Comparison of ENCODE assay signal across 20 cellular contexts in genomic region chr22:20959578-20960461, GRCh38. TPM values are rescaled to one million over a fixed set of nuclear protein-coding genes. Genes with fewer than 3 reads are reported as not detected.
DNase-seq lines count a peak whose midpoint lies in the region; ATAC-seq, FAIRE-seq and TF ChIP-seq lines count a peak whose summit lies in the region.
"Had no signal": no experiment of that assay in that cellular context is flagged by ENCODE, and none has a peak within 500 bp of the region (broad histone marks: within the 10 kb centered on the region; RNA-seq: fewer than 3 reads in every experiment).

No MANE protein-coding gene starts in this region.

- no peak for TF ChIP-seq CTCF in left ventricle myocardium inferior (IDR thresholded peaks at IDR 0.05; ENCODE audit: borderline replicate concordance)
- TF ChIP-seq CTCF in K562 (IDR thresholded peaks at IDR 0.05 in 2 of 3, conservative IDR thresholded peaks at IDR 0.05 in 1 of 3; ENCODE audit: insufficient read depth in 2 of 3, low read depth in 1 of 3, low read length in 3 of 3) = no peak
- TF ChIP-seq CTCF in neural progenitor cell (IDR thresholded peaks at IDR 0.05) = no peak

- H3K79me2 ChIP-seq in K562 (ENCODE audit: control insufficient read depth, insufficient read depth, low read length) (no peaks in the 10 kb centered on the region), neural progenitor cell (ENCODE audit: low read depth) (no peaks in the 10 kb centered on the region)

- H3F3A ChIP-seq in neural progenitor cell (ENCODE audit: low read depth) = peaks cover 30% of the 10 kb centered on the region

- H4K20me1 ChIP-seq in K562 (replicated peaks; ENCODE audit: control insufficient read depth, insufficient read depth, low read length) (peaks cover 31% of the 10 kb centered on the region; the same call in 1 of the 2 replicates), neural progenitor cell (ENCODE audit: low read depth) (peaks cover 32% of the 10 kb centered on the region)

- H3K27me3 ChIP-seq in left ventricle myocardium inferior (ENCODE audit: low read depth) (peaks cover 31% of the 10 kb centered on the region), K562 (ENCODE audit: control insufficient read depth in 2 of 2, insufficient read depth in 2 of 2, low read length in 2 of 2) (peaks cover 5 to 24% of the 10 kb centered on the region in 2 experiments; a peak in 3 of 5 replicates), neural progenitor cell (peaks cover 60% of the 10 kb centered on the region)

- H3K36me3 ChIP-seq in left ventricle myocardium inferior (no peaks in the 10 kb centered on the region), K562 (ENCODE audit: control insufficient read depth, insufficient read depth, low read length) (no peaks in the 10 kb centered on the region), neural progenitor cell (no peaks in the 10 kb centered on the region)

- peak overlapping the region; percentile 4 for H3K27ac Mint-ChIP-seq in neural progenitor cell

- H3K9me1 ChIP-seq in K562 (ENCODE audit: control insufficient read depth, insufficient read depth, low read length) = no peaks in the 10 kb centered on the region

- H3K4me1 ChIP-seq in left ventricle myocardium inferior = peaks cover 25% of the 10 kb centered on the region
- H3K4me1 ChIP-seq in K562 (replicated peaks in 1 of 2; ENCODE audit: control insufficient read depth in 2 of 2, insufficient read depth in 2 of 2, low read length in 2 of 2) = peaks cover 0 to 30% of the 10 kb centered on the region in 2 experiments; a peak in 2 of 5 replicates
- H3K4me1 ChIP-seq in neural progenitor cell = peaks cover 6% of the 10 kb centered on the region

- no peak for FAIRE-seq in K562 (lab: Jason Lieb, UNC)
- FAIRE-seq: A204.1, G401.6, H1 had no signal

- TF ChIP-seq EP300 in K562 (IDR thresholded peaks at IDR 0.05; ENCODE audit: low read length) = no peak

- CTCF ChIA-PET in K562 (lab: Yijun Ruan, JAX; ENCODE audit: low intra/inter-chr PET ratio) = no interaction called here

- H3K9ac ChIP-seq in K562 (ENCODE audit: insufficient read depth in 1 of 2, low read depth in 2 of 2, low read length in 2 of 2) = no peak overlapping the region; a peak in 1 of 4 replicates
- no peak overlapping the region for H3K9ac ChIP-seq in neural progenitor cell

- H2AFZ ChIP-seq in K562 (ENCODE audit: low read depth, low read length) = no peak overlapping the region
- H2AFZ ChIP-seq in neural progenitor cell (replicated peaks) = no peak overlapping the region

- WGBS in K562 (ENCODE audit: insufficient coverage, low coverage, missing lambda C conversion rate) = 59% methylated on average over 20 of the region's 20 CpGs

- H3K36me3 Mint-ChIP-seq in neural progenitor cell = no peaks in the 10 kb centered on the region

- intact Hi-C loops in Right ventricle myocardium superior (cut with DNase I) = no loop called here
- intact Hi-C loops in left ventricle myocardium inferior (cut with micrococcal nuclease) = no loop called here
- intact Hi-C loops in K562 (cut with micrococcal nuclease) = loop anchor here (5.0 kb wide), 5 partner anchors 62 to 183 kb away; partner anchors contain the start of gene LRRC74B

- H3K27ac ChIP-seq in left ventricle myocardium inferior (replicated peaks) (no peak overlapping the region), K562 (ENCODE audit: extremely low read depth, low read depth, low read length) (no peak overlapping the region), neural progenitor cell (no peak overlapping the region)
- H3K27ac ChIP-seq: C4-2B, SK-N-MC had no signal

- H3K9me3 ChIP-seq in left ventricle myocardium inferior (replicated peaks) (no peaks in the 10 kb centered on the region), K562 (replicated peaks; ENCODE audit: control insufficient read depth, insufficient read depth, low read depth, low read length) (no peaks in the 10 kb centered on the region), neural progenitor cell (ENCODE audit: low read depth) (no peaks in the 10 kb centered on the region)

- ATAC-seq in Right ventricle myocardium superior (ENCODE audit: poor library complexity) = no peak
- no peak for ATAC-seq in K562
- no peak for ATAC-seq in HG03565 (IDR thresholded peaks at IDR 0.05; ENCODE audit: unreplicated experiment)

- H3K4me1 Mint-ChIP-seq in neural progenitor cell = peaks cover 22% of the 10 kb centered on the region

- peak; percentile 7 for DNase-seq in Right ventricle myocardium superior
- no peak for DNase-seq in left ventricle myocardium inferior
- DNase-seq in K562 (ENCODE audit: extremely low read depth in 1 of 4, low spot score in 3 of 4) = no peak
- no peak for DNase-seq in neural progenitor cell (ENCODE audit: low spot score)
- no peak for DNase-seq in CD1c-positive myeloid dendritic cell (ENCODE audit: extremely low spot score)
- DNase-seq in HK-2 (ENCODE audit: unreplicated experiment) = no peak
- DNase-seq: KG1, NCI-H1092, NCI-H1436 treated with DMSO at 0.1 percent for 48 hours, NCI-H2029 treated with DMSO at 0.1 percent for 48 hours, NCI-H226, NCI-H510A treated with DMSO at 0.1 percent for 48 hours, SHP77, SW 1271 had no signal

- H3K4me2 ChIP-seq in K562 (ENCODE audit: insufficient read depth, low read length) (no peak overlapping the region), neural progenitor cell (no peak overlapping the region)

- peak in 1 of 2 experiments; percentile 16; a peak in 2 of 4 replicates for TF ChIP-seq RAD21 in K562 (CRISPR knock-in tag; conservative IDR thresholded peaks at IDR 0.05 in 1 of 2, IDR thresholded peaks at IDR 0.05 in 1 of 2)

- peak overlapping the region; percentile 70 for H3K4me3 Mint-ChIP-seq in neural progenitor cell

- TF ChIP-seq POLR2A in K562 (conservative IDR thresholded peaks at IDR 0.05) = no peak

- no peaks in the 10 kb centered on the region for H3K9me3 Mint-ChIP-seq in neural progenitor cell

- H3K4me3 ChIP-seq in left ventricle myocardium inferior = no peak overlapping the region
- no peak overlapping the region for H3K4me3 ChIP-seq in K562
- no peak overlapping the region for H3K4me3 ChIP-seq in neural progenitor cell
- H3K4me3 ChIP-seq: SK-N-MC had no signal

- no TSS peak for BruUV-seq in K562 (replicated peaks; lab: Mats Ljungman, UMichigan)

- POLR2A ChIA-PET in K562 (lab: Yijun Ruan, JAX) = interaction anchor here (0.6 to 64.4 kb wide), 14 partner anchors 7 to 1000 kb away, joined by 3 to 1556 read pairs (median 4); partner anchors contain the start of genes AIFM3, CRKL, LZTR1 and THAP7

- H3K27me3 Mint-ChIP-seq in neural progenitor cell (ENCODE audit: insufficient read depth, low read depth) = peaks cover 33% of the 10 kb centered on the region

- in situ Hi-C loops in K562 (cut with MboI) = loop anchor here (25.0 kb wide), 1 partner anchor 177 kb away; no protein-coding TSS in a partner anchor

RNA-seq across cellular contexts. Expression of gene AIFM3, which starts 7.2 kb away (rescaled TPM):
- total RNA-seq in Right ventricle myocardium superior = 0.67 TPM
- total RNA-seq in left ventricle myocardium inferior = 0.47 TPM
- 0.14 and 1.4 TPM in 2 replicates for total RNA-seq in K562 (2011; cell fraction: chromatin; rRNA removed; ENCODE audit: low replicate concordance)
- total RNA-seq in K562 (2011; cell fraction: nucleolus; rRNA removed) = 0.33 and 1.2 TPM in 2 replicates
- total RNA-seq in K562 (2011; cell fraction: nucleoplasm; rRNA removed) = 0.53 and 0.81 TPM in 2 replicates
- total RNA-seq in K562 (2014; rRNA removed) = 0.14 TPM in 1 of 2 replicates, not detected in the other
- 0.10 TPM in 1 of 2 replicates, not detected in the other for total RNA-seq in K562 (2014; rRNA removed; fragmentation: Illumina TruSeq; extraction: Trizol)
- total RNA-seq in K562 (2015; rRNA removed; fragmentation: Illumina TruSeq; extraction: Trizol) = 0.07 TPM in 1 of 2 replicates, not detected in the other
- total RNA-seq in K562 (2021) = 0.20 and 0.56 TPM in 2 replicates
- 0.04 and 0.08 TPM in 2 replicates for polyA plus RNA-seq in K562 (2011; rRNA removed)
- polyA plus RNA-seq in K562 (2011; cell fraction: cytosol; rRNA removed) = 0.06 TPM in 1 of 2 replicates, not detected in the other
- polyA plus RNA-seq in K562 (2011; cell fraction: nucleus; rRNA removed) = 0.80 and 0.87 TPM in 2 replicates
- 0.27 and 0.50 TPM in 2 replicates for polyA plus RNA-seq in K562 (2012)
- 0.06 TPM in 1 of 2 replicates, not detected in the other for polyA plus RNA-seq in K562 (2014; fragmentation: Illumina TruSeq; extraction: Trizol)
- under 1 TPM; 0.03 to 0.06 TPM for polyA plus RNA-seq in K562 (2014; fragmentation: Nextera tagmentation; extraction: Ambion mirVana)
- polyA plus RNA-seq in K562 (2014; rRNA removed) = 0.15 TPM in 1 of 2 replicates, not detected in the other
- 0.06 TPM in 1 of 2 replicates, not detected in the other for polyA minus RNA-seq in K562 (2011; rRNA and poly(A)+ RNA removed)
- polyA minus RNA-seq in K562 (2011; cell fraction: cytosol; rRNA and poly(A)+ RNA removed) = not detected in 2 replicates
- polyA minus RNA-seq in K562 (2011; cell fraction: nucleus; rRNA and poly(A)+ RNA removed) = 0.27 and 0.44 TPM in 2 replicates
- 4.3 and 12.0 TPM in 2 replicates for total RNA-seq in neural progenitor cell (ENCODE audit: low replicate concordance)

RNA-seq across cellular contexts. Expression of gene LZTR1, which starts 22.3 kb away (rescaled TPM):
- total RNA-seq in Right ventricle myocardium superior = 24.7 TPM
- total RNA-seq in left ventricle myocardium inferior = 18.1 TPM
- total RNA-seq in K562 (2011; cell fraction: chromatin; rRNA removed; ENCODE audit: low replicate concordance) = 338 and 754 TPM in 2 replicates
- total RNA-seq in K562 (2011; cell fraction: nucleolus; rRNA removed) = 395 and 404 TPM in 2 replicates
- total RNA-seq in K562 (2011; cell fraction: nucleoplasm; rRNA removed) = 258 and 287 TPM in 2 replicates
- 87.2 and 120 TPM in 2 replicates for total RNA-seq in K562 (2014; rRNA removed)
- total RNA-seq in K562 (2014; rRNA removed; fragmentation: Illumina TruSeq; extraction: Trizol) = 46.4 and 63.0 TPM in 2 replicates
- total RNA-seq in K562 (2015; rRNA removed; fragmentation: Illumina TruSeq; extraction: Trizol) = 51.3 and 53.2 TPM in 2 replicates
- 132 and 135 TPM in 2 replicates for total RNA-seq in K562 (2021)
- 63.0 and 88.5 TPM in 2 replicates for polyA plus RNA-seq in K562 (2011; rRNA removed)
- polyA plus RNA-seq in K562 (2011; cell fraction: cytosol; rRNA removed) = 50.8 and 68.8 TPM in 2 replicates
- polyA plus RNA-seq in K562 (2011; cell fraction: nucleus; rRNA removed) = 703 and 913 TPM in 2 replicates
- polyA plus RNA-seq in K562 (2012) = 80.6 and 93.5 TPM in 2 replicates
- polyA plus RNA-seq in K562 (2014; fragmentation: Illumina TruSeq; extraction: Trizol) = 74.3 and 89.8 TPM in 2 replicates
- 1 to 10 TPM; 2.2 to 3.1 TPM for polyA plus RNA-seq in K562 (2014; fragmentation: Nextera tagmentation; extraction: Ambion mirVana)
- polyA plus RNA-seq in K562 (2014; rRNA removed) = 115 and 129 TPM in 2 replicates
- 64.5 and 72.9 TPM in 2 replicates for polyA minus RNA-seq in K562 (2011; rRNA and poly(A)+ RNA removed)
- 41.9 and 49.7 TPM in 2 replicates for polyA minus RNA-seq in K562 (2011; cell fraction: cytosol; rRNA and poly(A)+ RNA removed)
- 188 and 205 TPM in 2 replicates for polyA minus RNA-seq in K562 (2011; cell fraction: nucleus; rRNA and poly(A)+ RNA removed)
- total RNA-seq in neural progenitor cell (ENCODE audit: low replicate concordance) = 21.9 and 39.4 TPM in 2 replicates

RNA-seq across cellular contexts. Expression of gene THAP7, which starts 42.1 kb away (rescaled TPM):
- total RNA-seq in Right ventricle myocardium superior = 19.4 TPM
- total RNA-seq in left ventricle myocardium inferior = 17.8 TPM
- total RNA-seq in K562 (2011; cell fraction: chromatin; rRNA removed; ENCODE audit: low replicate concordance) = 90.2 and 332 TPM in 2 replicates
- 398 and 463 TPM in 2 replicates for total RNA-seq in K562 (2011; cell fraction: nucleolus; rRNA removed)
- total RNA-seq in K562 (2011; cell fraction: nucleoplasm; rRNA removed) = 158 and 211 TPM in 2 replicates
- 245 and 323 TPM in 2 replicates for total RNA-seq in K562 (2014; rRNA removed)
- total RNA-seq in K562 (2014; rRNA removed; fragmentation: Illumina TruSeq; extraction: Trizol) = 32.0 and 35.6 TPM in 2 replicates
- 120 and 129 TPM in 2 replicates for total RNA-seq in K562 (2015; rRNA removed; fragmentation: Illumina TruSeq; extraction: Trizol)
- total RNA-seq in K562 (2021) = 169 and 183 TPM in 2 replicates
- polyA plus RNA-seq in K562 (2011; rRNA removed) = 75.4 and 94.6 TPM in 2 replicates
- polyA plus RNA-seq in K562 (2011; cell fraction: cytosol; rRNA removed) = 137 and 308 TPM in 2 replicates
- polyA plus RNA-seq in K562 (2011; cell fraction: nucleus; rRNA removed) = 202 and 335 TPM in 2 replicates
- 114 and 118 TPM in 2 replicates for polyA plus RNA-seq in K562 (2012)
- polyA plus RNA-seq in K562 (2014; fragmentation: Illumina TruSeq; extraction: Trizol) = 84.1 and 121 TPM in 2 replicates
- 10 to 100 TPM in 1 of 2 experiments, 1 to 10 TPM in 1; 7.9 to 33.1 TPM for polyA plus RNA-seq in K562 (2014; fragmentation: Nextera tagmentation; extraction: Ambion mirVana)
- polyA plus RNA-seq in K562 (2014; rRNA removed) = 263 and 266 TPM in 2 replicates
- polyA minus RNA-seq in K562 (2011; rRNA and poly(A)+ RNA removed) = 39.0 and 48.5 TPM in 2 replicates
- polyA minus RNA-seq in K562 (2011; cell fraction: cytosol; rRNA and poly(A)+ RNA removed) = 53.5 and 55.4 TPM in 2 replicates
- polyA minus RNA-seq in K562 (2011; cell fraction: nucleus; rRNA and poly(A)+ RNA removed) = 261 and 385 TPM in 2 replicates
- total RNA-seq in neural progenitor cell (ENCODE audit: low replicate concordance) = 14.7 and 29.2 TPM in 2 replicates

RNA-seq across cellular contexts. Expression of gene CRKL, which starts 42.6 kb away (rescaled TPM):
- total RNA-seq in Right ventricle myocardium superior (50.1 TPM), left ventricle myocardium inferior (52.6 TPM), K562 (2014; rRNA removed) (105 and 144 TPM in 2 replicates), K562 (2014; rRNA removed; fragmentation: Illumina TruSeq; extraction: Trizol) (138 and 141 TPM in 2 replicates), K562 (2015; rRNA removed; fragmentation: Illumina TruSeq; extraction: Trizol) (124 and 128 TPM in 2 replicates), K562 (2021) (263 and 267 TPM in 2 replicates), neural progenitor cell (ENCODE audit: low replicate concordance) (91.0 and 109 TPM in 2 replicates)
- 251 and 271 TPM in 2 replicates for total RNA-seq in K562 (2011; cell fraction: chromatin; rRNA removed; ENCODE audit: low replicate concordance)
- 179 and 190 TPM in 2 replicates for total RNA-seq in K562 (2011; cell fraction: nucleolus; rRNA removed)
- 236 and 257 TPM in 2 replicates for total RNA-seq in K562 (2011; cell fraction: nucleoplasm; rRNA removed)
- polyA plus RNA-seq in K562 (2011; rRNA removed) (135 and 196 TPM in 2 replicates), K562 (2014; fragmentation: Illumina TruSeq; extraction: Trizol) (144 and 156 TPM in 2 replicates), K562 (2014; fragmentation: Nextera tagmentation; extraction: Ambion mirVana) (100 to 1,000 TPM; 100 to 105 TPM), K562 (2014; rRNA removed) (114 and 124 TPM in 2 replicates)
- 111 and 189 TPM in 2 replicates for polyA plus RNA-seq in K562 (2011; cell fraction: cytosol; rRNA removed)
- 90.3 and 116 TPM in 2 replicates for polyA plus RNA-seq in K562 (2011; cell fraction: nucleus; rRNA removed)
- polyA plus RNA-seq in K562 (2012) = 90.4 and 122 TPM in 2 replicates
- polyA minus RNA-seq in K562 (2011; rRNA and poly(A)+ RNA removed) = 219 and 267 TPM in 2 replicates
- 166 and 232 TPM in 2 replicates for polyA minus RNA-seq in K562 (2011; cell fraction: cytosol; rRNA and poly(A)+ RNA removed)
- polyA minus RNA-seq in K562 (2011; cell fraction: nucleus; rRNA and poly(A)+ RNA removed) = 39.9 and 84.6 TPM in 2 replicates

RNA-seq across cellular contexts. Expression of gene P2RX6, which starts 55.1 kb away (rescaled TPM):
- total RNA-seq in Right ventricle myocardium superior = 3.9 TPM
- 3.5 TPM for total RNA-seq in left ventricle myocardium inferior
- total RNA-seq in K562 (2011; cell fraction: chromatin; rRNA removed; ENCODE audit: low replicate concordance) = 8.3 and 26.4 TPM in 2 replicates
- 15.5 and 19.3 TPM in 2 replicates for total RNA-seq in K562 (2011; cell fraction: nucleolus; rRNA removed)
- 13.6 and 14.4 TPM in 2 replicates for total RNA-seq in K562 (2011; cell fraction: nucleoplasm; rRNA removed)
- 1.5 and 1.9 TPM in 2 replicates for total RNA-seq in K562 (2014; rRNA removed)
- 0.77 and 1.0 TPM in 2 replicates for total RNA-seq in K562 (2014; rRNA removed; fragmentation: Illumina TruSeq; extraction: Trizol)
- 1.6 and 1.7 TPM in 2 replicates for total RNA-seq in K562 (2015; rRNA removed; fragmentation: Illumina TruSeq; extraction: Trizol)
- total RNA-seq in K562 (2021) = 2.3 and 2.7 TPM in 2 replicates
- 1.2 and 1.5 TPM in 2 replicates for polyA plus RNA-seq in K562 (2011; rRNA removed)
- 1.4 and 2.2 TPM in 2 replicates for polyA plus RNA-seq in K562 (2011; cell fraction: cytosol; rRNA removed)
- polyA plus RNA-seq in K562 (2011; cell fraction: nucleus; rRNA removed) = 16.2 and 34.8 TPM in 2 replicates
- polyA plus RNA-seq in K562 (2012) = 4.7 and 7.9 TPM in 2 replicates
- 1.3 and 1.5 TPM in 2 replicates for polyA plus RNA-seq in K562 (2014; fragmentation: Illumina TruSeq; extraction: Trizol)
- polyA plus RNA-seq in K562 (2014; fragmentation: Nextera tagmentation; extraction: Ambion mirVana) = under 1 TPM in 1 of 2 experiments, not detected in 1; 0.01 TPM
- polyA plus RNA-seq in K562 (2014; rRNA removed) = 3.7 and 3.9 TPM in 2 replicates
- polyA minus RNA-seq in K562 (2011; rRNA and poly(A)+ RNA removed) = 1.6 and 2.5 TPM in 2 replicates
- 1.0 TPM in 1 of 2 replicates, not detected in the other for polyA minus RNA-seq in K562 (2011; cell fraction: cytosol; rRNA and poly(A)+ RNA removed)
- 5.6 and 7.5 TPM in 2 replicates for polyA minus RNA-seq in K562 (2011; cell fraction: nucleus; rRNA and poly(A)+ RNA removed)
- 0.36 and 0.53 TPM in 2 replicates for total RNA-seq in neural progenitor cell (ENCODE audit: low replicate concordance)
- total RNA-seq: H1 had no signal
